8 cellular contexts compared by ENCODE assay signal in genomic region chr17:68777243-68777855, GRCh38.
DNase-seq lines count a peak whose midpoint lies in the region; ATAC-seq, FAIRE-seq and TF ChIP-seq lines count a peak whose summit lies in the region.

No MANE protein-coding gene starts in this region.

- H3K79me1 ChIP-seq in H1 (ENCODE audit: low read depth, low read length), result no peaks in the 10 kb centered on the region

- no peak overlapping the region for H2BK15ac ChIP-seq in H1 (ENCODE audit: low read length)

- WGBS in H1 (ENCODE audit: extremely low coverage in 1 of 2, insufficient coverage in 1 of 2, insufficient read length in 1 of 2, insufficient replicate concordance in 2 of 2, low coverage in 1 of 2, low lambda C conversion rate in 2 of 2, missing lambda C conversion rate in 1 of 2), 2 experiments, result 63% methylated on average over 5 of the region's 5 CpGs; no CpG with 5 or more reads in 1 of the 2 experiments
- WGBS in lung, 2 donors, result 41 to 52% methylated on average over 5 of the region's 5 CpGs
- 19 to 20% methylated on average over 2 to 5 of the region's 5 CpGs for WGBS in transverse colon (ENCODE audit: low coverage in 1 of 2), 2 donors

- peak overlapping the region; percentile 42; the same call in 1 of the 2 replicates for H2AFZ ChIP-seq in H1 (ENCODE audit: low read length)

- H3K27ac ChIP-seq in H1 (ENCODE audit: low read depth, low read length), result no peak overlapping the region
- H3K27ac ChIP-seq in lung (ENCODE audit: low read depth in 1 of 2, low read length in 1 of 2), result peak overlapping the region in 1 of 2 donors; percentile 46
- peak overlapping the region; percentile 20 to 57 (median 36) for H3K27ac ChIP-seq in transverse colon

- no peak overlapping the region for H3K9ac ChIP-seq in H1 (replicated peaks in 1 of 4; ENCODE audit: extremely low read depth in 1 of 4, low read depth in 3 of 4, low read length in 3 of 4)

- no peak overlapping the region for H2AK5ac ChIP-seq in H1 (ENCODE audit: low read depth, low read length)

- H3K23me2 ChIP-seq in H1 (ENCODE audit: low read depth, low read length), result no peaks in the 10 kb centered on the region

- TF ChIP-seq CTCF in H1 (IDR thresholded peaks at IDR 0.05; ENCODE audit: control extremely low read depth in 1 of 3, insufficient read depth in 1 of 3, low read depth in 1 of 3, low read length in 3 of 3), result peak; percentile 8 to 82 (median 63)
- peak; percentile 36 for TF ChIP-seq CTCF in lung (IDR thresholded peaks at IDR 0.05; ENCODE audit: control extremely low read depth, extremely low read depth)
- TF ChIP-seq CTCF in transverse colon (IDR thresholded peaks at IDR 0.05), result peak; percentile 55 to 75 (median 70)

- no peak for TF ChIP-seq EP300 in H1 (IDR thresholded peaks at IDR 0.05; ENCODE audit: borderline replicate concordance in 1 of 2, low read depth in 2 of 2, low read length in 2 of 2)
- TF ChIP-seq EP300 in transverse colon (IDR thresholded peaks at IDR 0.05; ENCODE audit: low read depth), result no peak

- DNase-seq in Right ventricle myocardium inferior (ENCODE audit: missing footprints), result no peak
- no peak for DNase-seq in cardiac septum (ENCODE audit: low spot score)
- DNase-seq in Kasumi-1 (lab: John Stamatoyannopoulos, UW), result peak; percentile 52 to 69
- DNase-seq in SK-N-DZ (ENCODE audit: low spot score), result peak; percentile 26
- DNase-seq in H1 (ENCODE audit: low read depth in 1 of 2, low spot score in 2 of 2), result peak in 1 of 2 experiments; percentile 78
- no peak for DNase-seq in lung (ENCODE audit: low spot score)
- peak; percentile 43 for DNase-seq in transverse colon

- H3K4ac ChIP-seq in H1 (replicated peaks; ENCODE audit: insufficient read length, low read depth, low read length), result no peak overlapping the region

- no peak overlapping the region for H4K91ac ChIP-seq in H1 (replicated peaks; ENCODE audit: insufficient read length, low read length)

- intact Hi-C loops in Right ventricle myocardium inferior (cut with DNase I) (loop anchor here (1.0 to 10.0 kb wide), 5 partner anchors 17 to 457 kb away; no protein-coding TSS in a partner anchor), cardiac septum (cut with DNase I) (loop anchor here (2.0 to 5.0 kb wide), 3 partner anchors 130 to 457 kb away; no protein-coding TSS in a partner anchor), transverse colon (cut with DNase I; ENCODE audit: low total_unique reads) (no loop called here)

- no peak overlapping the region for H3K18ac ChIP-seq in H1 (ENCODE audit: extremely low read depth, low read length)

- no peak overlapping the region for H3K23ac ChIP-seq in H1 (ENCODE audit: insufficient read length)

- H3K56ac ChIP-seq in H1 (replicated peaks; ENCODE audit: insufficient read length, low read depth, low read length), result no peak overlapping the region

- peak; percentile 83 to 85 for TF ChIP-seq RAD21 in H1 (IDR thresholded peaks at IDR 0.05 in 1 of 2, conservative IDR thresholded peaks at IDR 0.05 in 1 of 2; ENCODE audit: low read depth in 2 of 2, low read length in 2 of 2)

- H3K79me2 ChIP-seq in H1 (ENCODE audit: control insufficient read depth in 1 of 2, insufficient read depth in 2 of 2, low read length in 2 of 2), result no peaks in the 10 kb centered on the region

- peak; percentile 81 for FAIRE-seq in H1 (lab: Jason Lieb, UNC)

- no peak overlapping the region for H2BK120ac ChIP-seq in H1 (replicated peaks; ENCODE audit: low read depth, low read length)

- no peak overlapping the region for H2BK12ac ChIP-seq in H1 (ENCODE audit: low read depth, low read length)

- no peak overlapping the region for H3K4me3 ChIP-seq in H1 (ENCODE audit: extremely low read depth in 1 of 4, insufficient read depth in 2 of 4, low read depth in 3 of 4, low read length in 4 of 4)
- H3K4me3 ChIP-seq in lung, result no peak overlapping the region
- H3K4me3 ChIP-seq in transverse colon, result peak overlapping the region in 1 of 4 donors; percentile 5

- POLR2A ChIA-PET in H1 (lab: Charles Lee; ENCODE audit: partially characterized antibody), result no interaction called here

- no peak overlapping the region for H2BK5ac ChIP-seq in H1 (ENCODE audit: low read depth, low read length)

- CTCF ChIA-PET in H1 (lab: Charles Lee; ENCODE audit: partially characterized antibody), result interaction anchor here (0.5 to 5.5 kb wide), 30 partner anchors 10 to 477 kb away, joined by 3 to 37 read pairs (median 5); no protein-coding TSS in a partner anchor

- no peak overlapping the region for H3K4me2 ChIP-seq in H1 (ENCODE audit: insufficient read depth in 1 of 2, low read depth in 2 of 2, low read length in 2 of 2)

- no peak overlapping the region for H3K14ac ChIP-seq in H1 (ENCODE audit: insufficient read length)

- H4K20me1 ChIP-seq in H1 (replicated peaks in 1 of 2; ENCODE audit: control insufficient read depth in 1 of 2, insufficient read depth in 2 of 2, low read length in 2 of 2), result no peaks in the 10 kb centered on the region

- H2BK20ac ChIP-seq in H1 (ENCODE audit: low read length), result no peak overlapping the region

- no peaks in the 10 kb centered on the region for H3K4me1 ChIP-seq in H1 (replicated peaks in 1 of 4; ENCODE audit: control insufficient read depth in 3 of 4, insufficient read depth in 4 of 4, low read length in 3 of 4)
- H3K4me1 ChIP-seq in lung (ENCODE audit: control insufficient read depth in 2 of 2, insufficient read depth in 2 of 2, low read length in 2 of 2), result no peaks in the 10 kb centered on the region
- peaks cover 0 to 28% (median 11%) of the 10 kb centered on the region in 4 donors for H3K4me1 ChIP-seq in transverse colon

- H4K5ac ChIP-seq in H1 (ENCODE audit: insufficient read length, low read depth, low read length), result no peak overlapping the region

- H3K36me3 ChIP-seq in H1 (ENCODE audit: control insufficient read depth in 2 of 4, insufficient read depth in 4 of 4, low read length in 3 of 4) (no peaks in the 10 kb centered on the region), lung (ENCODE audit: control insufficient read depth in 2 of 2, insufficient read depth in 2 of 2, low read length in 2 of 2) (no peaks in the 10 kb centered on the region), transverse colon (no peaks in the 10 kb centered on the region)

- ATAC-seq in Right ventricle myocardium inferior, result peak; percentile 79
- ATAC-seq in lung (ENCODE audit: insufficient read depth, low FRiP score), result peak; percentile 51
- ATAC-seq in HG03521 (IDR thresholded peaks at IDR 0.05; ENCODE audit: unreplicated experiment), result no peak

- no peaks in the 10 kb centered on the region for H3K27me3 ChIP-seq in H1 (replicated peaks in 1 of 4; ENCODE audit: control insufficient read depth in 3 of 4, extremely low read depth in 1 of 4, insufficient read depth in 3 of 4, low read length in 3 of 4)
- H3K27me3 ChIP-seq in lung (ENCODE audit: control insufficient read depth, insufficient read depth), result no peaks in the 10 kb centered on the region
- H3K27me3 ChIP-seq in transverse colon, result no peaks in the 10 kb centered on the region

- H3K9me3 ChIP-seq in H1 (ENCODE audit: insufficient read depth in 2 of 2, low read depth in 1 of 2, low read length in 1 of 2) (peaks cover 0 to 6% of the 10 kb centered on the region in 2 experiments; a peak in 3 of 4 replicates), lung (ENCODE audit: control insufficient read depth in 2 of 2, insufficient read depth in 1 of 2, low read length in 1 of 2) (no peaks in the 10 kb centered on the region), transverse colon (no peaks in the 10 kb centered on the region)

- H4K8ac ChIP-seq in H1 (ENCODE audit: extremely low read depth, insufficient read depth, low read length), result no peak overlapping the region

- in situ Hi-C loops in transverse colon (cut with MboI; ENCODE audit: low pct_ligation_motif_present in 1 of 4, low pct_unique_long_range_greater_than_20kb in 1 of 4, low sequenced_read_pairs in 3 of 4), result loop anchor here (5.0 to 10.0 kb wide), 4 partner anchors 197 to 467 kb away; no protein-coding TSS in a partner anchor

- no peak for TF ChIP-seq POLR2A in H1 (IDR thresholded peaks at IDR 0.05; ENCODE audit: control extremely low read depth in 1 of 2, low read depth in 2 of 2, low read length in 2 of 2)
- no peak for TF ChIP-seq POLR2A in transverse colon (IDR thresholded peaks at IDR 0.05)

TF ChIP-seq in H1, 55 proteins besides CTCF, POLR2A, EP300 and RAD21:
- TF ChIP-seq NRF1 (IDR thresholded peaks at IDR 0.05; ENCODE audit: low read depth, low read length) (no peak), EZH2 (IDR thresholded peaks at IDR 0.05; ENCODE audit: low read depth, low read length, severe bottlenecking) (no peak), SP4 (IDR thresholded peaks at IDR 0.05; ENCODE audit: low read length) (no peak), JUND (IDR thresholded peaks at IDR 0.05; ENCODE audit: low read length) (0 out of 2 replicates have a peak, but pooled peaks have one; percentile 18), SIX5 (IDR thresholded peaks at IDR 0.05; ENCODE audit: low read depth, low read length) (no peak)

Comparison
In these comparisons a context has a peak if more than half of its experiments do, and no peak if none do; other contexts are left out.
1. DNase-seq: peak in Kasumi-1 (2 of 2), SK-N-DZ (single experiment) and transverse colon (single experiment); none in Right ventricle myocardium inferior (single experiment), cardiac septum (single experiment) and lung (single experiment).
2. Peak in every context shown above with its lines, with median percentiles within 50 percentile points of each other: CTCF ChIP-seq.